Comparison of ENCODE assay signal across 14 cellular contexts in genomic region chr6:5159162-5159561, GRCh38.
"Had no signal": no experiment of that assay in that cellular context is flagged by ENCODE, and none has a peak within 500 bp of the region (broad histone marks: within the 10 kb centered on the region; RNA-seq: fewer than 3 reads in every experiment).

No MANE protein-coding gene starts in this region.

- H3K36me3 ChIP-seq: left lung, uterus had no signal

- ATAC-seq: left lung; stimulated activated naive B cell treated with anti-CD40 and anti-IgM and Interleukin-4, amounts not matched to agents 10 μg/mL and 1 μg/mL and 100 μg/mL, for 72 hours; T-helper 17 cell had no signal

- H3K4me1 ChIP-seq: left lung, uterus had no signal

- H3K4me3 ChIP-seq: left lung, uterus had no signal

- H3K9me3 ChIP-seq: left lung, uterus had no signal

- H3K27ac ChIP-seq: left lung, uterus had no signal

- DNase-seq: activated CD4-positive, alpha-beta T cell treated with anti-CD3 and anti-CD28 coated beads, Interleukin-2, amount 50 U/mL, for 4 hours; activated naive CD8-positive, alpha-beta T cell treated with anti-CD3 and anti-CD28 coated beads for 36 hours; activated T-cell treated with anti-CD3 and anti-CD28 coated beads for 4 hours; amniotic stem cell; dermis blood vessel endothelial cell; effector memory CD4-positive, alpha-beta T cell; foreskin melanocyte; head of caudate nucleus; left lung; midbrain; retina; stimulated activated naive B cell treated with anti-CD40 and anti-IgM and Interleukin-4, amounts not matched to agents 10 μg/mL and 1 μg/mL and 100 μg/mL, for 72 hours; T-helper 17 cell; uterus had no signal

- H3K27me3 ChIP-seq: left lung, uterus had no signal
